Comparison of ENCODE assay signal across 12 cellular contexts in the genomic region with DNA sequence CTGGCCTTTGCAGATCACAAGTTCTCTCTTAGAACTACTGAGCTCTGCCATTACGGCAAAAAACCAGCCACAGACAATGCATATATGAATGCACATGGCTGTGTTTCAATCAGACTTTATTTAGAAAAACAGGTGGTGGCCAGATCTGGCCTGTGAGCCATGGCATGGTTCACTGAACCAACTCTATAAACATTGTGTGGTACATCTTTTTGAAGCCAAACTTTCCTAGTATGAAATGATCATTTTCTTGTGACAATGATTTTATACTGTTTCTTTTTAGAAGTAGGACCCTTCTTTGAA.
A peak's percentile ranks its signal among the peaks of the same experiment; 100 is the strongest.
DNase-seq lines count a peak whose midpoint lies in the region; ATAC-seq and TF ChIP-seq lines count a peak whose summit lies in the region.
"Had no signal": no experiment of that assay in that cellular context is flagged by ENCODE, and none has a peak within 500 bp of the region (broad histone marks: within the 10 kb centered on the region; RNA-seq: fewer than 3 reads in every experiment).

No MANE protein-coding gene starts in this region.

- no peak for TF ChIP-seq EP300 in esophagus muscularis mucosa (IDR thresholded peaks at IDR 0.05)

- ATAC-seq in GM18868 (IDR thresholded peaks at IDR 0.05; ENCODE audit: unreplicated experiment) (peak; percentile 56), HG02981 (IDR thresholded peaks at IDR 0.05; ENCODE audit: unreplicated experiment) (peak; percentile 47)
- no peak for ATAC-seq in activated CD8-positive, alpha-beta T cell treated with anti-CD3 and anti-CD28 coated beads for 36 hours

- no peaks in the 10 kb centered on the region for H3K36me3 ChIP-seq in CD8-positive, alpha-beta memory T cell (ENCODE audit: insufficient read depth, low read length)
- no peaks in the 10 kb centered on the region for H3K36me3 ChIP-seq in esophagus muscularis mucosa
- H3K36me3 ChIP-seq in brain microvascular endothelial cell (replicated peaks), result no peaks in the 10 kb centered on the region
- H3K36me3 ChIP-seq: esophagus squamous epithelium had no signal

- H3K4me1 Mint-ChIP-seq in CD8-positive, alpha-beta memory T cell, result peaks cover 55 to 75% (median 55%) of the 10 kb centered on the region in 3 donors
- peaks cover 56% of the 10 kb centered on the region for H3K4me1 Mint-ChIP-seq in activated CD8-positive, alpha-beta T cell treated with anti-CD3 and anti-CD28 coated beads for 36 hours (ENCODE audit: low read depth)

- no peaks in the 10 kb centered on the region for H3K9me3 Mint-ChIP-seq in CD8-positive, alpha-beta memory T cell
- peaks cover 2% of the 10 kb centered on the region for H3K9me3 Mint-ChIP-seq in activated CD8-positive, alpha-beta T cell treated with anti-CD3 and anti-CD28 coated beads for 36 hours

- H3K4me3 Mint-ChIP-seq in CD8-positive, alpha-beta memory T cell, result peak overlapping the region; percentile 88 to 98 (median 95)
- H3K4me3 Mint-ChIP-seq in activated CD8-positive, alpha-beta T cell treated with anti-CD3 and anti-CD28 coated beads for 36 hours, result peak overlapping the region; percentile 7

- intact Hi-C loops in activated CD8-positive, alpha-beta T cell treated with anti-CD3 and anti-CD28 coated beads for 36 hours (cut with micrococcal nuclease), result loop anchor here (5.0 kb wide), 1 partner anchor 65 kb away; a partner anchor contains a TSS
- intact Hi-C loops in esophagus muscularis mucosa (cut with DNase I), result no loop called here

- H3K36me3 Mint-ChIP-seq in CD8-positive, alpha-beta memory T cell, result peaks cover 0 to 16% (median 0%) of the 10 kb centered on the region in 3 donors
- H3K36me3 Mint-ChIP-seq in activated CD8-positive, alpha-beta T cell treated with anti-CD3 and anti-CD28 coated beads for 36 hours (ENCODE audit: low read depth), result peaks cover 2% of the 10 kb centered on the region

- H3K27ac Mint-ChIP-seq in CD8-positive, alpha-beta memory T cell, result peak overlapping the region; percentile 50 to 97 (median 78)
- no peak overlapping the region for H3K27ac Mint-ChIP-seq in activated CD8-positive, alpha-beta T cell treated with anti-CD3 and anti-CD28 coated beads for 36 hours

- H3K9me3 ChIP-seq in CD8-positive, alpha-beta memory T cell (ENCODE audit: low read length), result no peaks in the 10 kb centered on the region
- H3K9me3 ChIP-seq in esophagus muscularis mucosa, result no peaks in the 10 kb centered on the region
- H3K9me3 ChIP-seq: esophagus squamous epithelium had no signal

- H3K27me3 ChIP-seq in CD8-positive, alpha-beta memory T cell (ENCODE audit: insufficient read depth, low read length, poor library complexity, severe bottlenecking), result no peaks in the 10 kb centered on the region
- H3K27me3 ChIP-seq in esophagus muscularis mucosa, result no peaks in the 10 kb centered on the region
- H3K27me3 ChIP-seq in brain microvascular endothelial cell (replicated peaks), result no peaks in the 10 kb centered on the region
- H3K27me3 ChIP-seq: esophagus squamous epithelium had no signal

- POLR2A ChIA-PET in CD8-positive, alpha-beta memory T cell (lab: Charles Lee), result interaction anchor here (0.6 to 9.8 kb wide), 7 partner anchors 9 to 279 kb away, joined by 3 to 171 read pairs (median 9); a partner anchor contains a TSS
- POLR2A ChIA-PET in activated CD8-positive, alpha-beta T cell treated with anti-CD3 and anti-CD28 coated beads for 36 hours (lab: Charles Lee), result interaction anchor here (1.0 to 7.0 kb wide), 4 partner anchors 16 to 134 kb away, joined by 3 to 77 read pairs (median 4); no protein-coding TSS in a partner anchor

- WGBS in esophagus muscularis mucosa, result 91% methylated on average over 1 of the region's 1 CpG

- CTCF ChIA-PET in CD8-positive, alpha-beta memory T cell (lab: Charles Lee), result interaction anchor here (1.3 to 8.9 kb wide), 7 partner anchors 10 to 175 kb away, joined by 4 to 183 read pairs (median 8); a partner anchor contains a TSS
- CTCF ChIA-PET in activated CD8-positive, alpha-beta T cell treated with anti-CD3 and anti-CD28 coated beads for 36 hours (lab: Charles Lee), result interaction anchor here (1.1 to 10.4 kb wide), 5 partner anchors 9 to 256 kb away, joined by 3 to 73 read pairs (median 14); no protein-coding TSS in a partner anchor

- no peak for TF ChIP-seq POLR2A in esophagus muscularis mucosa (IDR thresholded peaks at IDR 0.05; ENCODE audit: low read depth)

- in situ Hi-C loops in brain microvascular endothelial cell (cut with HindIII; ENCODE audit: low pct_ligation_motif_present, low sequenced_read_pairs), result no loop called here

- no peak for TF ChIP-seq CTCF in activated CD8-positive, alpha-beta T cell treated with anti-CD3 and anti-CD28 coated beads for 36 hours (IDR thresholded peaks at IDR 0.05)
- TF ChIP-seq CTCF in esophagus muscularis mucosa (IDR thresholded peaks at IDR 0.05), result no peak
- no peak for TF ChIP-seq CTCF in brain microvascular endothelial cell (IDR thresholded peaks at IDR 0.05; ENCODE audit: low read depth, low read length, missing control alignments)

- peaks cover 50% of the 10 kb centered on the region for H3K4me1 ChIP-seq in CD8-positive, alpha-beta memory T cell (ENCODE audit: insufficient read depth, low read length)
- H3K4me1 ChIP-seq in esophagus muscularis mucosa, result no peaks in the 10 kb centered on the region

- peak overlapping the region; percentile 33 for H3K27ac ChIP-seq in CD8-positive, alpha-beta memory T cell (ENCODE audit: low read depth, low read length)
- no peak overlapping the region for H3K27ac ChIP-seq in esophagus muscularis mucosa (replicated peaks in 1 of 4)
- no peak overlapping the region for H3K27ac ChIP-seq in brain microvascular endothelial cell

- no peak for DNase-seq in CD8-positive, alpha-beta memory T cell
- DNase-seq in activated CD8-positive, alpha-beta T cell treated with anti-CD3 and anti-CD28 coated beads for 36 hours, result no peak
- DNase-seq in esophagus muscularis mucosa (ENCODE audit: extremely low spot score) (no peak), brain microvascular endothelial cell (no peak), activated gamma-delta T cell treated with Interleukin-2 at 50 U/mL for 16 hours (no peak)
- no peak for DNase-seq in stimulated activated CD8-positive, alpha-beta memory T cell treated with anti-CD3 and anti-CD28 coated beads, Interleukin-4, amount 100 ng/mL, for 48 hours
- DNase-seq: EL, esophagus squamous epithelium, NCI-H2029, T-helper 9 cell had no signal

- peak overlapping the region; percentile 67 for H3K4me3 ChIP-seq in CD8-positive, alpha-beta memory T cell (ENCODE audit: low read length)
- H3K4me3 ChIP-seq in esophagus muscularis mucosa (no peak overlapping the region), brain microvascular endothelial cell (ENCODE audit: low read depth, low read length) (no peak overlapping the region)

- no peaks in the 10 kb centered on the region for H3K27me3 Mint-ChIP-seq in CD8-positive, alpha-beta memory T cell
- no peaks in the 10 kb centered on the region for H3K27me3 Mint-ChIP-seq in activated CD8-positive, alpha-beta T cell treated with anti-CD3 and anti-CD28 coated beads for 36 hours
